ENCODE assay signal across 11 cellular contexts in the genomic region with DNA sequence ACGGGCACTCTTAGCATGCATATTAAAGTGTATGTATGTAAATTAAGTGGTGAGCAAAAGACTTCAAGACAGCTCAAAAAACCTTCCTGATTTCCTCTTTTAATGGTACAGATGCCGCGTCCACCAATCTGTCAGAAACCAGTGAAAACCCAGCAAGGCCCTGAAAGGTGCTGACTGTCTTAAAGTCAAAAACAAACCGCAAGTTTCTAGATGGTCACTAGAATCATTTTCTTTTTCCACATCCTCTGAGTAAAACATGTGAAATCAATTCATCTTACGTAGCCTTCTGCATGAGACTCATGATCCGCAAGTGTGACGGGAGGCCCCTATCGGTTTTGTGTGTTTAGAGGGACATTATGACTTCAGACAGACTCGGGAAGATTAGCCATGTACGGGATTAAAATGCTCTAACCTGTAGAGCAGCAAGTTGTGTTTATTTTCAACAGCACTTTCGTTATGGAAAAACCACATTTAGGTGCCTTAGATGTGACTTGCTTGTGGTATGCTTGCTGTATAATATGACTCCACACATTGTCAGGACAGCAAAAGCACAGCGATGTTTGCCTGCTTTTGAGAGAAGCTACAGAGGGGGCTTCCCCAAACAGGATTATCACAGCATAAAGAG.
DNase-seq lines count a peak whose midpoint lies in the region; ATAC-seq, FAIRE-seq and TF ChIP-seq lines count a peak whose summit lies in the region.
"Had no signal": no experiment of that assay in that cellular context is flagged by ENCODE, and none has a peak within 500 bp of the region (broad histone marks: within the 10 kb centered on the region; RNA-seq: fewer than 3 reads in every experiment).

No MANE protein-coding gene starts in this region.

- H3K27ac Mint-ChIP-seq in IgD-negative memory B cell: peak overlapping the region; percentile 3 to 75 (median 22)

- peaks cover 47 to 60% (median 48%) of the 10 kb centered on the region in 3 donors for H3K4me1 Mint-ChIP-seq in IgD-negative memory B cell

- H3K27me3 Mint-ChIP-seq in IgD-negative memory B cell: no peaks in the 10 kb centered on the region

- no peak for DNase-seq in A549 (ENCODE audit: low read depth in 1 of 2, low spot score in 1 of 2)
- DNase-seq in C1 segment of cervical spinal cord (lab: John Stamatoyannopoulos, UW): no peak
- DNase-seq in lower lobe of right lung: no peak
- no peak for DNase-seq in coronary artery (ENCODE audit: low spot score)
- DNase-seq in NK-92 (lab: John Stamatoyannopoulos, UW; ENCODE audit: unreplicated experiment): no peak

- H3K9me3 ChIP-seq in A549: no peaks in the 10 kb centered on the region
- H3K9me3 ChIP-seq in lower lobe of right lung: no peaks in the 10 kb centered on the region

- no peak overlapping the region for H3K4me3 ChIP-seq in A549
- no peak overlapping the region for H3K4me3 ChIP-seq in lower lobe of right lung
- H3K4me3 ChIP-seq in coronary artery: no peak overlapping the region
- H3K4me3 ChIP-seq: BLaER1, skin epidermis had no signal

- no peaks in the 10 kb centered on the region for H3K4me1 ChIP-seq in A549
- H3K4me1 ChIP-seq in lower lobe of right lung: no peaks in the 10 kb centered on the region
- H3K4me1 ChIP-seq: BLaER1 had no signal

- peak; percentile 39 for FAIRE-seq in A549 (lab: Jason Lieb, UNC)

- peak overlapping the region; percentile 13 to 90 (median 64) for H3K4me3 Mint-ChIP-seq in IgD-negative memory B cell

- no peak for ATAC-seq in A549
- ATAC-seq in GM18868 (IDR thresholded peaks at IDR 0.05; ENCODE audit: unreplicated experiment): peak; percentile 82
- peak; percentile 94 for ATAC-seq in HG02642 (IDR thresholded peaks at IDR 0.05; ENCODE audit: poor library complexity, unreplicated experiment)
- no peak for ATAC-seq in lower lobe of right lung
- ATAC-seq: esophagus mucosa had no signal

- H3K27me3 ChIP-seq in lower lobe of right lung (ENCODE audit: low read depth): no peaks in the 10 kb centered on the region
- H3K27me3 ChIP-seq: BLaER1 had no signal

- peaks cover 6% of the 10 kb centered on the region for H3K36me3 Mint-ChIP-seq in IgD-negative memory B cell

- H3K9me3 Mint-ChIP-seq in IgD-negative memory B cell: no peaks in the 10 kb centered on the region

- no peaks in the 10 kb centered on the region for H3K36me3 ChIP-seq in lower lobe of right lung

- no peak for TF ChIP-seq POLR2A in A549 (IDR thresholded peaks at IDR 0.05; ENCODE audit: low read length)

- POLR2A ChIA-PET in A549 (lab: Yijun Ruan, JAX): no interaction called here

- CTCF ChIA-PET in A549 (lab: Yijun Ruan, JAX): no interaction called here

- intact Hi-C loops in lower lobe of right lung (cut with DNase I): no loop called here

- WGBS in A549 (ENCODE audit: missing lambda C conversion rate): 91% methylated on average over 12 of the region's 12 CpGs

- H3K4me2 ChIP-seq in A549: no peak overlapping the region
- H3K4me2 ChIP-seq: BLaER1 had no signal

- TF ChIP-seq CTCF in A549 (IDR thresholded peaks at IDR 0.05) (no peak), lower lobe of right lung (IDR thresholded peaks at IDR 0.05) (no peak), coronary artery (IDR thresholded peaks at IDR 0.05) (no peak)

- TF ChIP-seq RAD21 in A549 (conservative IDR thresholded peaks at IDR 0.05 in 1 of 2, IDR thresholded peaks at IDR 0.05 in 1 of 2): no peak

- no peak for TF ChIP-seq EP300 in A549 (IDR thresholded peaks at IDR 0.05)

- H3K27ac ChIP-seq in A549 (no peak overlapping the region), lower lobe of right lung (no peak overlapping the region), coronary artery (no peak overlapping the region)
- H3K27ac ChIP-seq: BLaER1, skin epidermis had no signal

TF ChIP-seq in A549, 52 proteins besides CTCF, POLR2A, EP300 and RAD21:
- TF ChIP-seq CEBPB (IDR thresholded peaks at IDR 0.05) (no peak), ZFP36 (IDR thresholded peaks at IDR 0.05; ENCODE audit: borderline replicate concordance, partially characterized antibody) (no peak), ATOH8 (CRISPR knock-in tag; IDR thresholded peaks at IDR 0.05; ENCODE audit: low read depth) (no peak), HOXB13 (CRISPR knock-in tag; IDR thresholded peaks at IDR 0.05; ENCODE audit: low read depth) (no peak), NR3C1 (IDR thresholded peaks at IDR 0.05) (no peak), RARB (CRISPR knock-in tag; IDR thresholded peaks at IDR 0.05) (no peak)
- TF ChIP-seq, protein P1, sequence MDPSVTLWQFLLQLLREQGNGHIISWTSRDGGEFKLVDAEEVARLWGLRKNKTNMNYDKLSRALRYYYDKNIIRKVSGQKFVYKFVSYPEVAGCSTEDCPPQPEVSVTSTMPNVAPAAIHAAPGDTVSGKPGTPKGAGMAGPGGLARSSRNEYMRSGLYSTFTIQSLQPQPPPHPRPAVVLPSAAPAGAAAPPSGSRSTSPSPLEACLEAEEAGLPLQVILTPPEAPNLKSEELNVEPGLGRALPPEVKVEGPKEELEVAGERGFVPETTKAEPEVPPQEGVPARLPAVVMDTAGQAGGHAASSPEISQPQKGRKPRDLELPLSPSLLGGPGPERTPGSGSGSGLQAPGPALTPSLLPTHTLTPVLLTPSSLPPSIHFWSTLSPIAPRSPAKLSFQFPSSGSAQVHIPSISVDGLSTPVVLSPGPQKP (IDR thresholded peaks at IDR 0.05; ENCODE audit: low read depth, low read length): no peak
TF ChIP-seq in A549: peak in this region for 0.

Comparison
In these comparisons a context has a peak if more than half of its experiments do, and no peak if none do; other contexts are left out.
1. ATAC-seq: peak in GM18868 (single experiment) and HG02642 (single experiment); none in A549 (0 of 2) and lower lobe of right lung (0 of 2).